20 cellular contexts compared by ENCODE assay signal in the genomic region with DNA sequence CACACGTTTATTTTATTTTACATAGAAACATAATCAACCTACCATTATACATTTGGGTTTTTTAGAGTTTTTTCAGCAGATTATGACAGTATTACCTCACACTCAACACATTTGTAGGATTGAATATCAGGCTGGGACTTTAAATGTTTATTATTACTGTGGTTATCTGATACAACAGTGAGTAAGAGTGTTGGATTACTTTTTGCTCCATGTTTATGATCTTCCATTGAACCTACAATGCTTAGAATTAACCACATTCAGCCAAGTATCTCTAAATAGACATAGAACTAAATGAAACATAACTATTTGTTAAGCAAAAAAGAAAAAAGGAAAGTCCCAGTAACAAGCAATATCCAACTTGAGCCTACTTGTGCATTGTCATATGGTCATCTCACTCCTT.
"Had no signal": no experiment of that assay in that cellular context is flagged by ENCODE, and none has a peak within 500 bp of the region (broad histone marks: within the 10 kb centered on the region; RNA-seq: fewer than 3 reads in every experiment).

No MANE protein-coding gene starts in this region.

- H3K27me3 Mint-ChIP-seq: activated CD4-positive, alpha-beta T cell treated with anti-CD3 and anti-CD28 coated beads, Interleukin-2, amount 10 ng/mL, durations not matched to agents 24 days and 14 days; activated naive CD8-positive, alpha-beta T cell treated with anti-CD3 and anti-CD28 coated beads for 36 hours; effector memory CD8-positive, alpha-beta T cell; stimulated activated naive B cell treated with anti-CD40 and anti-IgM and Interleukin-4, amounts not matched to agents 10 μg/mL and 1 μg/mL and 100 μg/mL, for 72 hours had no signal

- H3K4me1 Mint-ChIP-seq: activated CD4-positive, alpha-beta T cell treated with anti-CD3 and anti-CD28 coated beads, Interleukin-2, amount 10 ng/mL, durations not matched to agents 24 days and 14 days; activated naive CD8-positive, alpha-beta T cell treated with anti-CD3 and anti-CD28 coated beads for 36 hours; naive thymus-derived CD8-positive, alpha-beta T cell; stimulated activated naive B cell treated with anti-CD40 and anti-IgM and Interleukin-4, amounts not matched to agents 10 μg/mL and 1 μg/mL and 100 μg/mL, for 72 hours had no signal

- H3K27me3 ChIP-seq: left lung, tibial artery had no signal

- DNase-seq: activated CD4-positive, alpha-beta T cell treated with anti-CD3 and anti-CD28 coated beads, Interleukin-2, amount 10 ng/mL, durations not matched to agents 24 days and 14 days; activated CD4-positive, CD25-positive, alpha-beta regulatory T cell; activated CD8-positive, alpha-beta memory T cell treated with anti-CD3 and anti-CD28 coated beads, Interleukin-2, amount 50 U/mL, for 48 hours; activated gamma-delta T cell treated with Interleukin-2 at 50 U/mL for 16 hours; activated naive CD8-positive, alpha-beta T cell treated with anti-CD3 and anti-CD28 coated beads for 36 hours; activated T-cell treated with anti-CD3 and anti-CD28 coated beads, Interleukin-2, amount 50 U/mL, for 72 hours; aorta; dermis blood vessel endothelial cell; effector memory CD8-positive, alpha-beta T cell; kidney; left lung; mammary epithelial cell; mucosa of descending colon; naive thymus-derived CD8-positive, alpha-beta T cell; stimulated activated CD4-positive, alpha-beta T cell treated with anti-CD3 and anti-CD28 coated beads, Interleukin-15, amount 100 ng/mL, for 24 hours; stimulated activated CD4-positive, alpha-beta T cell treated with anti-CD3 and anti-CD28 coated beads, Interleukin-4, amount 100 ng/mL, for 1 hour; stimulated activated naive B cell treated with anti-CD40 and anti-IgM and Interleukin-4, amounts not matched to agents 10 μg/mL and 1 μg/mL and 100 μg/mL, for 72 hours; T-helper 2 cell; tibial artery had no signal

- H3K36me3 Mint-ChIP-seq: activated naive CD8-positive, alpha-beta T cell treated with anti-CD3 and anti-CD28 coated beads for 36 hours; naive thymus-derived CD8-positive, alpha-beta T cell; stimulated activated naive B cell treated with anti-CD40 and anti-IgM and Interleukin-4, amounts not matched to agents 10 μg/mL and 1 μg/mL and 100 μg/mL, for 72 hours had no signal

- H3K9me3 Mint-ChIP-seq: activated CD4-positive, alpha-beta T cell treated with anti-CD3 and anti-CD28 coated beads, Interleukin-2, amount 10 ng/mL, durations not matched to agents 24 days and 14 days; activated naive CD8-positive, alpha-beta T cell treated with anti-CD3 and anti-CD28 coated beads for 36 hours had no signal

- H3K9me3 ChIP-seq: mucosa of descending colon, tibial artery had no signal

- H3K27ac ChIP-seq: left lung, parathyroid adenoma, tibial artery had no signal

- H3K4me3 ChIP-seq: left lung, mucosa of descending colon, tibial artery had no signal

- H3K4me3 Mint-ChIP-seq: activated CD4-positive, alpha-beta T cell treated with anti-CD3 and anti-CD28 coated beads, Interleukin-2, amount 10 ng/mL, durations not matched to agents 24 days and 14 days; activated naive CD8-positive, alpha-beta T cell treated with anti-CD3 and anti-CD28 coated beads for 36 hours; activated T-cell treated with anti-CD3 and anti-CD28 coated beads, Interleukin-2, amount 50 U/mL, for 72 hours; effector memory CD8-positive, alpha-beta T cell; naive thymus-derived CD8-positive, alpha-beta T cell; stimulated activated naive B cell treated with anti-CD40 and anti-IgM and Interleukin-4, amounts not matched to agents 10 μg/mL and 1 μg/mL and 100 μg/mL, for 72 hours had no signal

- H3K27ac Mint-ChIP-seq: activated CD4-positive, alpha-beta T cell treated with anti-CD3 and anti-CD28 coated beads, Interleukin-2, amount 10 ng/mL, durations not matched to agents 24 days and 14 days; activated naive CD8-positive, alpha-beta T cell treated with anti-CD3 and anti-CD28 coated beads for 36 hours; activated T-cell treated with anti-CD3 and anti-CD28 coated beads, Interleukin-2, amount 50 U/mL, for 72 hours; effector memory CD8-positive, alpha-beta T cell; naive thymus-derived CD8-positive, alpha-beta T cell; stimulated activated naive B cell treated with anti-CD40 and anti-IgM and Interleukin-4, amounts not matched to agents 10 μg/mL and 1 μg/mL and 100 μg/mL, for 72 hours had no signal
